ENCODE assay signal across 10 cellular contexts in the genomic region with DNA sequence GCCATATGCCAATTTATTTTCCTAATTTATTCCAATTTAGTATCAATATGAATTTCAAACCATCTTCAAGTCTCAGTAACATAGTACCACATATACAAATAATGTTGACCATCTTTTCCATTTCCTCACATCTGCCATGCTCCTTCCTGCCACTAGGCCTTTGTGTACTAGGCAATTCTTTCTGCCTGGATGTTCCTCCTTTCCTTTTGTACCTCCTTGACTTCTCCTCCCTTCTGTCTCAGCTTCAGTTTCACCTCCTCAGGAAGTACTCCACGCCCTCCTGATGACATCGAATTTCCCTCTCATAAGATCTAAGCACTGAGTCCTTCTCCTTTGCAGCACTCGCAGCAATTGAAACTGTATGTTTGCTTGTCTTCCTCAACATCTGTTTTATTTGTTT. TPM values are rescaled to one million over a fixed set of nuclear protein-coding genes. Genes with fewer than 3 reads are reported as not detected.
DNase-seq lines count a peak whose midpoint lies in the region; ATAC-seq, FAIRE-seq and TF ChIP-seq lines count a peak whose summit lies in the region.
"Had no signal": no experiment of that assay in that cellular context is flagged by ENCODE, and none has a peak within 500 bp of the region (broad histone marks: within the 10 kb centered on the region; RNA-seq: fewer than 3 reads in every experiment).

No MANE protein-coding gene starts in this region.

- H3K56ac ChIP-seq in mesendoderm (ENCODE audit: low read length), result no peak overlapping the region

- H3K27me3 Mint-ChIP-seq in astrocyte (ENCODE audit: low read depth, unreplicated experiment), result no peaks in the 10 kb centered on the region

- H3K4ac ChIP-seq in mesendoderm (ENCODE audit: low read depth, low read length), result no peak overlapping the region

- H4K8ac ChIP-seq in mesendoderm (ENCODE audit: low read depth, low read length), result no peak overlapping the region

- H3K4me3 Mint-ChIP-seq in astrocyte (ENCODE audit: unreplicated experiment), result no peak overlapping the region
- H3K4me3 Mint-ChIP-seq: nephron had no signal

- no peak overlapping the region for H4K5ac ChIP-seq in mesendoderm (ENCODE audit: low read length)

- no peak overlapping the region for H3K18ac ChIP-seq in mesendoderm (ENCODE audit: low read length)

- H3K4me2 ChIP-seq in astrocyte (ENCODE audit: low read length) (no peak overlapping the region), mesendoderm (ENCODE audit: low read length) (no peak overlapping the region)

- H3K27ac ChIP-seq in astrocyte (ENCODE audit: low read depth, low read length) (no peak overlapping the region), mesendoderm (ENCODE audit: low read depth, low read length) (no peak overlapping the region)

- no peak overlapping the region for H2BK120ac ChIP-seq in mesendoderm (ENCODE audit: low read depth, low read length)

- H4K20me1 ChIP-seq in astrocyte (ENCODE audit: insufficient read depth, low read length), result no peaks in the 10 kb centered on the region

- no peaks in the 10 kb centered on the region for H3K27me3 ChIP-seq in astrocyte (ENCODE audit: insufficient read depth, low read length)
- H3K27me3 ChIP-seq in mesendoderm (ENCODE audit: insufficient read depth, low read length, poor library complexity), result no peaks in the 10 kb centered on the region

- H3K4me3 ChIP-seq in astrocyte (ENCODE audit: insufficient read depth, low read depth, low read length) (no peak overlapping the region), mesendoderm (ENCODE audit: low read length) (no peak overlapping the region)

- H3K9ac ChIP-seq in astrocyte (ENCODE audit: low read length) (no peak overlapping the region), mesendoderm (ENCODE audit: low read length) (no peak overlapping the region)

- H2BK15ac ChIP-seq in mesendoderm (replicated peaks; ENCODE audit: low read depth), result no peak overlapping the region

- H3K4me1 ChIP-seq in astrocyte (ENCODE audit: insufficient read depth, low read length) (peaks cover 26% of the 10 kb centered on the region), mesendoderm (ENCODE audit: control insufficient read depth, low read depth, low read length) (no peaks in the 10 kb centered on the region)

- H3K79me1 ChIP-seq in mesendoderm (ENCODE audit: low read length), result no peaks in the 10 kb centered on the region

- no peak for FAIRE-seq in astrocyte (lab: Jason Lieb, UNC)

- peaks cover 38% of the 10 kb centered on the region for H3K4me1 Mint-ChIP-seq in astrocyte (ENCODE audit: low read depth, unreplicated experiment)

- no peaks in the 10 kb centered on the region for H3K36me3 Mint-ChIP-seq in astrocyte (ENCODE audit: low read depth, unreplicated experiment)

- no CpG with 5 or more reads among the region's 3 CpGs for WGBS in mesendoderm (ENCODE audit: extremely low coverage, insufficient coverage, low lambda C conversion rate)

- H3K79me2 ChIP-seq in astrocyte (ENCODE audit: insufficient read depth, low read length), result no peaks in the 10 kb centered on the region
- no peaks in the 10 kb centered on the region for H3K79me2 ChIP-seq in mesendoderm (ENCODE audit: control insufficient read depth, insufficient read depth, low read length)

- no peaks in the 10 kb centered on the region for H3K9me3 ChIP-seq in astrocyte (ENCODE audit: insufficient read depth, low read depth, low read length)

- DNase-seq in AML-193 (lab: John Stamatoyannopoulos, UW) (peak; percentile 7 to 23), astrocyte (ENCODE audit: low read depth) (no peak), mesendoderm (peak; percentile 13), GF-D8 (lab: John Stamatoyannopoulos, UW) (no peak), NCI-H187 (lab: John Stamatoyannopoulos, UW) (no peak)
- DNase-seq: activated effector memory CD4-positive, alpha-beta T cell treated with Interleukin-2 at 50 U/mL for 16 hours had no signal

- ATAC-seq in HG03520 (IDR thresholded peaks at IDR 0.05; ENCODE audit: unreplicated experiment) (peak; percentile 26), GM21423 (IDR thresholded peaks at IDR 0.05; ENCODE audit: unreplicated experiment) (no peak)
- ATAC-seq in activated CD4-positive, CD25-positive, alpha-beta regulatory T cell treated with anti-CD3 and anti-CD28 coated beads, Interleukin-2, amount 50 U/mL, for 24 hours, result no peak

- TF ChIP-seq CTCF in astrocyte (IDR thresholded peaks at IDR 0.05; ENCODE audit: insufficient read depth, low read depth, low read length), result peak; percentile 36

- no peak overlapping the region for H2AFZ ChIP-seq in astrocyte (ENCODE audit: low read depth, low read length)

- H3K9me3 Mint-ChIP-seq in astrocyte (ENCODE audit: unreplicated experiment), result no peaks in the 10 kb centered on the region
- H3K9me3 Mint-ChIP-seq: nephron had no signal

- H2BK5ac ChIP-seq in mesendoderm (ENCODE audit: low read length), result no peak overlapping the region

- no peak overlapping the region for H3K23ac ChIP-seq in mesendoderm (ENCODE audit: low read length)

- H3K27ac Mint-ChIP-seq in astrocyte (ENCODE audit: unreplicated experiment), result no peak overlapping the region

- H2AK5ac ChIP-seq in mesendoderm (ENCODE audit: low read length), result no peak overlapping the region

- no peaks in the 10 kb centered on the region for H3K36me3 ChIP-seq in astrocyte (ENCODE audit: insufficient read depth, low read length)
- H3K36me3 ChIP-seq in mesendoderm (ENCODE audit: control insufficient read depth, insufficient read depth, low read length), result no peaks in the 10 kb centered on the region

RNA-seq across cellular contexts. Expression of a gene that starts 53.9 kb away (rescaled TPM):
- total RNA-seq in astrocyte, result 20.5 and 21.8 TPM in 2 replicates
- polyA plus RNA-seq in mesendoderm (2013, experiment 1 of 2), result 0.60 TPM
- polyA plus RNA-seq in mesendoderm (2013, experiment 2 of 2), result 0.25 TPM

Comparison
In these comparisons a context has a peak if more than half of its experiments do, and no peak if none do; other contexts are left out.
1. DNase-seq: peak in AML-193 (2 of 2) and mesendoderm (single experiment); none in astrocyte (single experiment), GF-D8 (single experiment) and NCI-H187 (0 of 2).